In genomic region chr9:71977003-71977402, GRCh38 we compare ENCODE assay signal across 7 cellular contexts.
"Had no signal": no experiment of that assay in that cellular context is flagged by ENCODE, and none has a peak within 500 bp of the region (broad histone marks: within the 10 kb centered on the region; RNA-seq: fewer than 3 reads in every experiment).

No MANE protein-coding gene starts in this region.

- DNase-seq: GM23248, H9, HCEC 1CT, HFFc6, KG1 had no signal

- H3K27ac ChIP-seq: GM23248, HL-60 had no signal

- H2AFZ ChIP-seq: GM23248 had no signal

- H3K9ac ChIP-seq: GM23248 had no signal

- FAIRE-seq: H1 had no signal

- H3K4me3 ChIP-seq: GM23248 had no signal
